ENCODE assay signal across 22 cellular contexts in genomic region chr13:26007261-26007765, GRCh38. TPM values are rescaled to one million over a fixed set of nuclear protein-coding genes. Genes with fewer than 3 reads are reported as not detected.
"Had no signal": no experiment of that assay in that cellular context is flagged by ENCODE, and none has a peak within 500 bp of the region (broad histone marks: within the 10 kb centered on the region; RNA-seq: fewer than 3 reads in every experiment).

No MANE protein-coding gene starts in this region.

- H3K27ac Mint-ChIP-seq: activated naive CD4-positive, alpha-beta T cell treated with anti-CD3 and anti-CD28 coated beads, Interleukin-2, amount 10 ng/mL, durations not matched to agents 7 days and 5 days; stimulated activated naive CD8-positive, alpha-beta T cell treated with anti-CD3 and anti-CD28 coated beads, Interleukin-15, Interleukin-2, amounts not matched to agents 100 ng/mL and 50 ng/mL, for 24 hours had no signal

- H3K27me3 ChIP-seq: pancreas, right atrium auricular region, thyroid gland, upper lobe of right lung had no signal

- ATAC-seq: activated T-cell treated with anti-CD3 and anti-CD28 coated beads, Interleukin-2, amount 50 U/mL, for 4 hours; lower lobe of right lung; naive thymus-derived CD8-positive, alpha-beta T cell; pancreas; upper lobe of right lung had no signal

- H3K4me3 ChIP-seq: lower lobe of right lung, pancreas, psoas muscle, right atrium auricular region, skin epidermis, thyroid gland, upper lobe of right lung had no signal

- H3K27me3 Mint-ChIP-seq: activated naive CD4-positive, alpha-beta T cell treated with anti-CD3 and anti-CD28 coated beads, Interleukin-2, amount 10 ng/mL, durations not matched to agents 7 days and 5 days had no signal

- H3K4me1 ChIP-seq: lower lobe of right lung, pancreas, upper lobe of right lung had no signal

- H3K4me3 Mint-ChIP-seq: activated naive CD4-positive, alpha-beta T cell treated with anti-CD3 and anti-CD28 coated beads, Interleukin-2, amount 10 ng/mL, durations not matched to agents 7 days and 5 days; activated T-cell treated with anti-CD3 and anti-CD28 coated beads, Interleukin-2, amount 50 U/mL, for 4 hours; stimulated activated naive CD8-positive, alpha-beta T cell treated with anti-CD3 and anti-CD28 coated beads, Interleukin-15, Interleukin-2, amounts not matched to agents 100 ng/mL and 50 ng/mL, for 24 hours had no signal

- DNase-seq: activated CD4-positive, alpha-beta T cell treated with anti-CD3 and anti-CD28 coated beads, Interleukin-2, amount 50 U/mL, for 1 hour; activated CD8-positive, alpha-beta memory T cell treated with anti-CD3 and anti-CD28 coated beads for 24 hours; activated CD8-positive, alpha-beta memory T cell treated with anti-CD3 and anti-CD28 coated beads, Interleukin-2, amount 50 U/mL, for 4 hours; activated effector memory CD4-positive, alpha-beta T cell treated with anti-CD3 and anti-CD28 coated beads, Interleukin-2, amount 50 U/mL, for 16 hours; activated naive CD4-positive, alpha-beta T cell treated with anti-CD3 and anti-CD28 coated beads, Interleukin-2, amount 10 ng/mL, durations not matched to agents 7 days and 5 days; activated T-cell treated with anti-CD3 and anti-CD28 coated beads, Interleukin-2, amount 50 U/mL, for 4 hours; amygdala; effector CD4-positive, alpha-beta T cell; foreskin melanocyte; kidney; lower lobe of right lung; naive thymus-derived CD8-positive, alpha-beta T cell; pancreas; psoas muscle; stimulated activated CD4-positive, alpha-beta T cell treated with anti-CD3 and anti-CD28 coated beads, Interleukin-1b, Interleukin-23, amount 100 ng/mL, for 48 hours; substantia nigra; thyroid gland; upper lobe of right lung had no signal

- H3K9me3 ChIP-seq: lower lobe of right lung, pancreas, thyroid gland, upper lobe of right lung had no signal

- H3K27ac ChIP-seq: lower lobe of right lung, pancreas, psoas muscle, right atrium auricular region, skin epidermis, thyroid gland, upper lobe of right lung, VCaP had no signal

- H3K36me3 ChIP-seq: lower lobe of right lung, pancreas, right atrium auricular region, thyroid gland, upper lobe of right lung had no signal

RNA-seq across cellular contexts. Expression of gene SHISA2, which starts 44.5 kb away (rescaled TPM):
- total RNA-seq: right atrium auricular region had no signal
